ENCODE assay signal across 1 cellular context in the genomic region with DNA sequence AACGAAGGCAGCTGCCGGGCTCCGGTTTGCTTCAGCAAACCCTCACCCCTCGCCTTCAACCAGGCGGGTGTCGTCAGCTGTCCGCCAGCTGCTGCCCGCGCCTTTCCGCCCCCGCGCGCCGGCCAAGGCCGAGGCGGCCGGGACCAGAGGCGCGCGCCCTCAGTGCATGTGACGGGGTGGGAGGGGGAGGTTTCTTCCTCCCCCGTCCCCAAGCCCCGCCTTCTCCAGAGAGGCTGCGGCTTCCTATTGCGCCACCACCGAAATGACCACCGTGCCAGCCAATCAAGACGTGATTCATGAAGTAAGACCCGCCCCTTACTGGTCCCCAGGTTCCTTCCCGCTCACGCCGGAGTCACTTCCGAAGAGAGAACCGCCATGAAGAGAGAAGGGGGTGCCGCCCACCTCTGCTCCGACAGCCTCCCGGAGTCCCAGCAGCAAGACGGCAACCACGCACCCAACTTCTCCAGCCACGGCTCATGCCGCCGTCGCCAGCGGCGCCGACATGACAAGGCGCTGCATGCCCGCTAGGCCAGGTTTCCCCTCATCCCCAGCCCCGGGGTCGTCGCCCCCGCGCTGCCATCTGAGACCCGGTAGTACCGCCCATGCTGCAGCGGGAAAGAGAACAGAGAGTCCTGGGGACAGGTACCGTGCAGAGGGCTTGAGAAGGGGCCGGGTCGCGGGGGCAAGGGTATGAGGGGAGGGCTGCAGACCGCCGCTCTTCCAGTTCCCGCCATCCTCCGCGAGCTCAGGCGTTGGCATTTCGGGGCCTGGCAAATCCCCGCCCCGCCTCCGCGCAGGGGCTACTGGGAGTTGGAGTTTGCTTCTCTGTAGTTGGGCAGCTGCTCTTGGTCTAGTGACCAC.
TF ChIP-seq lines count a peak whose summit lies in the region.

A gene with protein sequence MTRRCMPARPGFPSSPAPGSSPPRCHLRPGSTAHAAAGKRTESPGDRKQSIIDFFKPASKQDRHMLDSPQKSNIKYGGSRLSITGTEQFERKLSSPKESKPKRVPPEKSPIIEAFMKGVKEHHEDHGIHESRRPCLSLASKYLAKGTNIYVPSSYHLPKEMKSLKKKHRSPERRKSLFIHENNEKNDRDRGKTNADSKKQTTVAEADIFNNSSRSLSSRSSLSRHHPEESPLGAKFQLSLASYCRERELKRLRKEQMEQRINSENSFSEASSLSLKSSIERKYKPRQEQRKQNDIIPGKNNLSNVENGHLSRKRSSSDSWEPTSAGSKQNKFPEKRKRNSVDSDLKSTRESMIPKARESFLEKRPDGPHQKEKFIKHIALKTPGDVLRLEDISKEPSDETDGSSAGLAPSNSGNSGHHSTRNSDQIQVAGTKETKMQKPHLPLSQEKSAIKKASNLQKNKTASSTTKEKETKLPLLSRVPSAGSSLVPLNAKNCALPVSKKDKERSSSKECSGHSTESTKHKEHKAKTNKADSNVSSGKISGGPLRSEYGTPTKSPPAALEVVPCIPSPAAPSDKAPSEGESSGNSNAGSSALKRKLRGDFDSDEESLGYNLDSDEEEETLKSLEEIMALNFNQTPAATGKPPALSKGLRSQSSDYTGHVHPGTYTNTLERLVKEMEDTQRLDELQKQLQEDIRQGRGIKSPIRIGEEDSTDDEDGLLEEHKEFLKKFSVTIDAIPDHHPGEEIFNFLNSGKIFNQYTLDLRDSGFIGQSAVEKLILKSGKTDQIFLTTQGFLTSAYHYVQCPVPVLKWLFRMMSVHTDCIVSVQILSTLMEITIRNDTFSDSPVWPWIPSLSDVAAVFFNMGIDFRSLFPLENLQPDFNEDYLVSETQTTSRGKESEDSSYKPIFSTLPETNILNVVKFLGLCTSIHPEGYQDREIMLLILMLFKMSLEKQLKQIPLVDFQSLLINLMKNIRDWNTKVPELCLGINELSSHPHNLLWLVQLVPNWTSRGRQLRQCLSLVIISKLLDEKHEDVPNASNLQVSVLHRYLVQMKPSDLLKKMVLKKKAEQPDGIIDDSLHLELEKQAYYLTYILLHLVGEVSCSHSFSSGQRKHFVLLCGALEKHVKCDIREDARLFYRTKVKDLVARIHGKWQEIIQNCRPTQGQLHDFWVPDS (plus strand): TSS at position 355 of the 861 bp plus-strand sequence. CDS start 148 bp downstream, at position 503.

TF ChIP-seq in HepG2, 621 proteins besides CTCF, POLR2A, EP300 and RAD21 (continued from another document and continues in another):
- TF ChIP-seq, protein P1, sequence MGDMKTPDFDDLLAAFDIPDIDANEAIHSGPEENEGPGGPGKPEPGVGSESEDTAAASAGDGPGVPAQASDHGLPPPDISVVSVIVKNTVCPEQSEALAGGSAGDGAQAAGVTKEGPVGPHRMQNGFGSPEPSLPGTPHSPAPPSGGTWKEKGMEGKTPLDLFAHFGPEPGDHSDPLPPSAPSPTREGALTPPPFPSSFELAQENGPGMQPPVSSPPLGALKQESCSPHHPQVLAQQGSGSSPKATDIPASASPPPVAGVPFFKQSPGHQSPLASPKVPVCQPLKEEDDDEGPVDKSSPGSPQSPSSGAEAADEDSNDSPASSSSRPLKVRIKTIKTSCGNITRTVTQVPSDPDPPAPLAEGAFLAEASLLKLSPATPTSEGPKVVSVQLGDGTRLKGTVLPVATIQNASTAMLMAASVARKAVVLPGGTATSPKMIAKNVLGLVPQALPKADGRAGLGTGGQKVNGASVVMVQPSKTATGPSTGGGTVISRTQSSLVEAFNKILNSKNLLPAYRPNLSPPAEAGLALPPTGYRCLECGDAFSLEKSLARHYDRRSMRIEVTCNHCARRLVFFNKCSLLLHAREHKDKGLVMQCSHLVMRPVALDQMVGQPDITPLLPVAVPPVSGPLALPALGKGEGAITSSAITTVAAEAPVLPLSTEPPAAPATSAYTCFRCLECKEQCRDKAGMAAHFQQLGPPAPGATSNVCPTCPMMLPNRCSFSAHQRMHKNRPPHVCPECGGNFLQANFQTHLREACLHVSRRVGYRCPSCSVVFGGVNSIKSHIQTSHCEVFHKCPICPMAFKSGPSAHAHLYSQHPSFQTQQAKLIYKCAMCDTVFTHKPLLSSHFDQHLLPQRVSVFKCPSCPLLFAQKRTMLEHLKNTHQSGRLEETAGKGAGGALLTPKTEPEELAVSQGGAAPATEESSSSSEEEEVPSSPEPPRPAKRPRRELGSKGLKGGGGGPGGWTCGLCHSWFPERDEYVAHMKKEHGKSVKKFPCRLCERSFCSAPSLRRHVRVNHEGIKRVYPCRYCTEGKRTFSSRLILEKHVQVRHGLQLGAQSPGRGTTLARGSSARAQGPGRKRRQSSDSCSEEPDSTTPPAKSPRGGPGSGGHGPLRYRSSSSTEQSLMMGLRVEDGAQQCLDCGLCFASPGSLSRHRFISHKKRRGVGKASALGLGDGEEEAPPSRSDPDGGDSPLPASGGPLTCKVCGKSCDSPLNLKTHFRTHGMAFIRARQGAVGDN (CRISPR knock-in tag; IDR thresholded peaks at IDR 0.05): peak; percentile 99
- TF ChIP-seq NFE2L1 (CRISPR knock-in tag; IDR thresholded peaks at IDR 0.05; ENCODE audit: borderline replicate concordance): no peak
- no peak for TF ChIP-seq ZSCAN20 (CRISPR knock-in tag; IDR thresholded peaks at IDR 0.05; ENCODE audit: borderline replicate concordance)
- TF ChIP-seq, protein P2, sequence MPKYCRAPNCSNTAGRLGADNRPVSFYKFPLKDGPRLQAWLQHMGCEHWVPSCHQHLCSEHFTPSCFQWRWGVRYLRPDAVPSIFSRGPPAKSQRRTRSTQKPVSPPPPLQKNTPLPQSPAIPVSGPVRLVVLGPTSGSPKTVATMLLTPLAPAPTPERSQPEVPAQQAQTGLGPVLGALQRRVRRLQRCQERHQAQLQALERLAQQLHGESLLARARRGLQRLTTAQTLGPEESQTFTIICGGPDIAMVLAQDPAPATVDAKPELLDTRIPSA (CRISPR knock-in tag; IDR thresholded peaks at IDR 0.05; ENCODE audit: borderline replicate concordance): no peak
- no peak for TF ChIP-seq ADNP (CRISPR knock-in tag; IDR thresholded peaks at IDR 0.05)
- no peak for TF ChIP-seq SMARCE1 (IDR thresholded peaks at IDR 0.05; ENCODE audit: borderline replicate concordance)
- peak; percentile 89 for TF ChIP-seq FOXC1 (CRISPR knock-in tag; IDR thresholded peaks at IDR 0.05; ENCODE audit: borderline replicate concordance)
- TF ChIP-seq KLF6 (CRISPR knock-in tag; IDR thresholded peaks at IDR 0.05): peak; percentile 75; the same call in 1 of the 2 replicates
- peak; percentile 64; the same call in 1 of the 2 replicates for TF ChIP-seq ZNF619 (CRISPR knock-in tag; IDR thresholded peaks at IDR 0.05)
- TF ChIP-seq ASH2L (IDR thresholded peaks at IDR 0.05; ENCODE audit: insufficient read length, low read depth, low read length): peak; percentile 88
- no peak for TF ChIP-seq ZFP62 (CRISPR knock-in tag; IDR thresholded peaks at IDR 0.05)
- 0 out of 2 replicates have a peak, but pooled peaks have one; percentile 55 for TF ChIP-seq GLI4 (CRISPR knock-in tag; IDR thresholded peaks at IDR 0.05; ENCODE audit: borderline replicate concordance)
- no peak for TF ChIP-seq ZKSCAN1 (IDR thresholded peaks at IDR 0.05; ENCODE audit: low read length)
- peak; percentile 71; the same call in 1 of the 2 replicates for TF ChIP-seq ZNF160 (CRISPR knock-in tag; IDR thresholded peaks at IDR 0.05)
- TF ChIP-seq, protein P3, sequence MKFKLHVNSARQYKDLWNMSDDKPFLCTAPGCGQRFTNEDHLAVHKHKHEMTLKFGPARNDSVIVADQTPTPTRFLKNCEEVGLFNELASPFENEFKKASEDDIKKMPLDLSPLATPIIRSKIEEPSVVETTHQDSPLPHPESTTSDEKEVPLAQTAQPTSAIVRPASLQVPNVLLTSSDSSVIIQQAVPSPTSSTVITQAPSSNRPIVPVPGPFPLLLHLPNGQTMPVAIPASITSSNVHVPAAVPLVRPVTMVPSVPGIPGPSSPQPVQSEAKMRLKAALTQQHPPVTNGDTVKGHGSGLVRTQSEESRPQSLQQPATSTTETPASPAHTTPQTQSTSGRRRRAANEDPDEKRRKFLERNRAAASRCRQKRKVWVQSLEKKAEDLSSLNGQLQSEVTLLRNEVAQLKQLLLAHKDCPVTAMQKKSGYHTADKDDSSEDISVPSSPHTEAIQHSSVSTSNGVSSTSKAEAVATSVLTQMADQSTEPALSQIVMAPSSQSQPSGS (CRISPR knock-in tag; IDR thresholded peaks at IDR 0.05): 0 out of 2 replicates have a peak, but pooled peaks have one; percentile 27
- no peak for TF ChIP-seq SIX1 (CRISPR knock-in tag; IDR thresholded peaks at IDR 0.05; ENCODE audit: borderline replicate concordance)
- TF ChIP-seq ZNF781 (CRISPR knock-in tag; IDR thresholded peaks at IDR 0.05; ENCODE audit: borderline replicate concordance, not compliant biosample characterization): peak; percentile 54
- TF ChIP-seq CENPT (CRISPR knock-in tag; IDR thresholded peaks at IDR 0.05; ENCODE audit: low read depth): no peak
- no peak for TF ChIP-seq ZNF24 (IDR thresholded peaks at IDR 0.05)
- TF ChIP-seq MTA3 (CRISPR knock-in tag; IDR thresholded peaks at IDR 0.05): no peak
- TF ChIP-seq ARHGAP35 (CRISPR knock-in tag; IDR thresholded peaks at IDR 0.05; ENCODE audit: borderline replicate concordance): peak; percentile 71
- TF ChIP-seq, protein P4, sequence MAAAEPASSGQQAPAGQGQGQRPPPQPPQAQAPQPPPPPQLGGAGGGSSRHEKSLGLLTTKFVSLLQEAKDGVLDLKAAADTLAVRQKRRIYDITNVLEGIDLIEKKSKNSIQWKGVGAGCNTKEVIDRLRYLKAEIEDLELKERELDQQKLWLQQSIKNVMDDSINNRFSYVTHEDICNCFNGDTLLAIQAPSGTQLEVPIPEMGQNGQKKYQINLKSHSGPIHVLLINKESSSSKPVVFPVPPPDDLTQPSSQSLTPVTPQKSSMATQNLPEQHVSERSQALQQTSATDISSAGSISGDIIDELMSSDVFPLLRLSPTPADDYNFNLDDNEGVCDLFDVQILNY (CRISPR knock-in tag; conservative IDR thresholded peaks at IDR 0.05): peak; percentile 28; the same call in 1 of the 2 replicates
- TF ChIP-seq JUND (CRISPR knock-in tag; IDR thresholded peaks at IDR 0.05): no peak
- no peak for TF ChIP-seq ATF1 (CRISPR knock-in tag; IDR thresholded peaks at IDR 0.05)
- TF ChIP-seq ZNF747 (CRISPR knock-in tag; IDR thresholded peaks at IDR 0.05; ENCODE audit: borderline replicate concordance): no peak
- TF ChIP-seq RAD51 (IDR thresholded peaks at IDR 0.05; ENCODE audit: borderline replicate concordance): no peak
- TF ChIP-seq ZBTB3 (CRISPR knock-in tag; IDR thresholded peaks at IDR 0.05; ENCODE audit: borderline replicate concordance, low read depth): no peak
- peak; percentile 99 for TF ChIP-seq HNRNPK (IDR thresholded peaks at IDR 0.05; ENCODE audit: low read depth, low read length, poor library complexity, severe bottlenecking)
- TF ChIP-seq, protein P5, sequence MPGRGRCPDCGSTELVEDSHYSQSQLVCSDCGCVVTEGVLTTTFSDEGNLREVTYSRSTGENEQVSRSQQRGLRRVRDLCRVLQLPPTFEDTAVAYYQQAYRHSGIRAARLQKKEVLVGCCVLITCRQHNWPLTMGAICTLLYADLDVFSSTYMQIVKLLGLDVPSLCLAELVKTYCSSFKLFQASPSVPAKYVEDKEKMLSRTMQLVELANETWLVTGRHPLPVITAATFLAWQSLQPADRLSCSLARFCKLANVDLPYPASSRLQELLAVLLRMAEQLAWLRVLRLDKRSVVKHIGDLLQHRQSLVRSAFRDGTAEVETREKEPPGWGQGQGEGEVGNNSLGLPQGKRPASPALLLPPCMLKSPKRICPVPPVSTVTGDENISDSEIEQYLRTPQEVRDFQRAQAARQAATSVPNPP (CRISPR knock-in tag; IDR thresholded peaks at IDR 0.05): no peak; the same call in 1 of the 2 replicates
- TF ChIP-seq, protein P6, sequence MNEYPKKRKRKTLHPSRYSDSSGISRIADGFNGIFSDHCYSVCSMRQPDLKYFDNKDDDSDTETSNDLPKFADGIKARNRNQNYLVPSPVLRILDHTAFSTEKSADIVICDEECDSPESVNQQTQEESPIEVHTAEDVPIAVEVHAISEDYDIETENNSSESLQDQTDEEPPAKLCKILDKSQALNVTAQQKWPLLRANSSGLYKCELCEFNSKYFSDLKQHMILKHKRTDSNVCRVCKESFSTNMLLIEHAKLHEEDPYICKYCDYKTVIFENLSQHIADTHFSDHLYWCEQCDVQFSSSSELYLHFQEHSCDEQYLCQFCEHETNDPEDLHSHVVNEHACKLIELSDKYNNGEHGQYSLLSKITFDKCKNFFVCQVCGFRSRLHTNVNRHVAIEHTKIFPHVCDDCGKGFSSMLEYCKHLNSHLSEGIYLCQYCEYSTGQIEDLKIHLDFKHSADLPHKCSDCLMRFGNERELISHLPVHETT (CRISPR knock-in tag; conservative IDR thresholded peaks at IDR 0.05): no peak; the same call in 1 of the 2 replicates
- TF ChIP-seq, protein P7, sequence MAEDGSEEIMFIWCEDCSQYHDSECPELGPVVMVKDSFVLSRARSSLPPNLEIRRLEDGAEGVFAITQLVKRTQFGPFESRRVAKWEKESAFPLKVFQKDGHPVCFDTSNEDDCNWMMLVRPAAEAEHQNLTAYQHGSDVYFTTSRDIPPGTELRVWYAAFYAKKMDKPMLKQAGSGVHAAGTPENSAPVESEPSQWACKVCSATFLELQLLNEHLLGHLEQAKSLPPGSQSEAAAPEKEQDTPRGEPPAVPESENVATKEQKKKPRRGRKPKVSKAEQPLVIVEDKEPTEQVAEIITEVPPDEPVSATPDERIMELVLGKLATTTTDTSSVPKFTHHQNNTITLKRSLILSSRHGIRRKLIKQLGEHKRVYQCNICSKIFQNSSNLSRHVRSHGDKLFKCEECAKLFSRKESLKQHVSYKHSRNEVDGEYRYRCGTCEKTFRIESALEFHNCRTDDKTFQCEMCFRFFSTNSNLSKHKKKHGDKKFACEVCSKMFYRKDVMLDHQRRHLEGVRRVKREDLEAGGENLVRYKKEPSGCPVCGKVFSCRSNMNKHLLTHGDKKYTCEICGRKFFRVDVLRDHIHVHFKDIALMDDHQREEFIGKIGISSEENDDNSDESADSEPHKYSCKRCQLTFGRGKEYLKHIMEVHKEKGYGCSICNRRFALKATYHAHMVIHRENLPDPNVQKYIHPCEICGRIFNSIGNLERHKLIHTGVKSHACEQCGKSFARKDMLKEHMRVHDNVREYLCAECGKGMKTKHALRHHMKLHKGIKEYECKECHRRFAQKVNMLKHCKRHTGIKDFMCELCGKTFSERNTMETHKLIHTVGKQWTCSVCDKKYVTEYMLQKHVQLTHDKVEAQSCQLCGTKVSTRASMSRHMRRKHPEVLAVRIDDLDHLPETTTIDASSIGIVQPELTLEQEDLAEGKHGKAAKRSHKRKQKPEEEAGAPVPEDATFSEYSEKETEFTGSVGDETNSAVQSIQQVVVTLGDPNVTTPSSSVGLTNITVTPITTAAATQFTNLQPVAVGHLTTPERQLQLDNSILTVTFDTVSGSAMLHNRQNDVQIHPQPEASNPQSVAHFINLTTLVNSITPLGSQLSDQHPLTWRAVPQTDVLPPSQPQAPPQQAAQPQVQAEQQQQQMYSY (CRISPR knock-in tag; IDR thresholded peaks at IDR 0.05): 0 out of 2 replicates have a peak, but pooled peaks have one; percentile 26
- TF ChIP-seq FOXO1 (CRISPR knock-in tag; IDR thresholded peaks at IDR 0.05): peak; percentile 67; the same call in 1 of the 2 replicates
- TF ChIP-seq, protein P8, sequence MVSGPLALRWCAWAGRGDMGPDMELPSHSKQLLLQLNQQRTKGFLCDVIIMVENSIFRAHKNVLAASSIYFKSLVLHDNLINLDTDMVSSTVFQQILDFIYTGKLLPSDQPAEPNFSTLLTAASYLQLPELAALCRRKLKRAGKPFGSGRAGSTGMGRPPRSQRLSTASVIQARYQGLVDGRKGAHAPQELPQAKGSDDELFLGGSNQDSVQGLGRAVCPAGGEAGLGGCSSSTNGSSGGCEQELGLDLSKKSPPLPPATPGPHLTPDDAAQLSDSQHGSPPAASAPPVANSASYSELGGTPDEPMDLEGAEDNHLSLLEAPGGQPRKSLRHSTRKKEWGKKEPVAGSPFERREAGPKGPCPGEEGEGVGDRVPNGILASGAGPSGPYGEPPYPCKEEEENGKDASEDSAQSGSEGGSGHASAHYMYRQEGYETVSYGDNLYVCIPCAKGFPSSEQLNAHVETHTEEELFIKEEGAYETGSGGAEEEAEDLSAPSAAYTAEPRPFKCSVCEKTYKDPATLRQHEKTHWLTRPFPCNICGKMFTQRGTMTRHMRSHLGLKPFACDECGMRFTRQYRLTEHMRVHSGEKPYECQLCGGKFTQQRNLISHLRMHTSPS (CRISPR knock-in tag; IDR thresholded peaks at IDR 0.05; ENCODE audit: low read depth): 0 out of 2 replicates have a peak, but pooled peaks have one; percentile 23
- TF ChIP-seq ZFAT (CRISPR knock-in tag; conservative IDR thresholded peaks at IDR 0.05): no peak
